ENCODE assay signal across 1 cellular context in the genomic region with DNA sequence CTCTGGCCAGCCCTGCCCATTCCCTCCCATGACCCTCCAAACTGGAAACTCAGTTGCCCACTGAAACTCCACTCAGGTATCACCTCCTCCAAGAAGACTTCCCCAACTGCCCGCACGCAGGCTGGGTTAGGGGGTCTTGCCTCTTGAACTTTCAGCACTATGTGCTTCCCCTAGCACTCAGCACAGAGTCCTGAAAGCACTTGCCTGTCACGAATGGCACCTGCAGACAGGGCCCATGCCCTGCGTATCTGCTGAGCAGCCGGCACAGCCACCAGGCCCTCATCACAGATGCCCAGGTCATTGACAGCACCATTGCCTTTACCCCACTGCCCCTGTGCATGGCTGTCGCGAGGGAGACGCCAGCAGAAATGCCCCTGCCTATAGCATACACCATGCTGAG.
TF ChIP-seq lines count a peak whose summit lies in the region.

No MANE protein-coding gene starts in this region.

TF ChIP-seq in SK-N-SH, 30 proteins besides CTCF, POLR2A, EP300 and RAD21:
- TF ChIP-seq SMC3 (IDR thresholded peaks at IDR 0.05; ENCODE audit: low read depth, low read length): no peak
- no peak for TF ChIP-seq RCOR1 (IDR thresholded peaks at IDR 0.05; ENCODE audit: low read length)
- no peak for TF ChIP-seq TAF1 (IDR thresholded peaks at IDR 0.05; ENCODE audit: borderline replicate concordance, low read depth, low read length)
- no peak for TF ChIP-seq RXRA (IDR thresholded peaks at IDR 0.05; ENCODE audit: borderline replicate concordance, low read depth)
- TF ChIP-seq ELF1 (IDR thresholded peaks at IDR 0.05): no peak
- no peak for TF ChIP-seq NRF1 (IDR thresholded peaks at IDR 0.05; ENCODE audit: low read depth, low read length)
- no peak for TF ChIP-seq SIN3A (IDR thresholded peaks at IDR 0.05; ENCODE audit: borderline replicate concordance, low read depth, low read length)
- TF ChIP-seq MXI1 (IDR thresholded peaks at IDR 0.05; ENCODE audit: low read depth, low read length): no peak
- TF ChIP-seq, protein P1, sequence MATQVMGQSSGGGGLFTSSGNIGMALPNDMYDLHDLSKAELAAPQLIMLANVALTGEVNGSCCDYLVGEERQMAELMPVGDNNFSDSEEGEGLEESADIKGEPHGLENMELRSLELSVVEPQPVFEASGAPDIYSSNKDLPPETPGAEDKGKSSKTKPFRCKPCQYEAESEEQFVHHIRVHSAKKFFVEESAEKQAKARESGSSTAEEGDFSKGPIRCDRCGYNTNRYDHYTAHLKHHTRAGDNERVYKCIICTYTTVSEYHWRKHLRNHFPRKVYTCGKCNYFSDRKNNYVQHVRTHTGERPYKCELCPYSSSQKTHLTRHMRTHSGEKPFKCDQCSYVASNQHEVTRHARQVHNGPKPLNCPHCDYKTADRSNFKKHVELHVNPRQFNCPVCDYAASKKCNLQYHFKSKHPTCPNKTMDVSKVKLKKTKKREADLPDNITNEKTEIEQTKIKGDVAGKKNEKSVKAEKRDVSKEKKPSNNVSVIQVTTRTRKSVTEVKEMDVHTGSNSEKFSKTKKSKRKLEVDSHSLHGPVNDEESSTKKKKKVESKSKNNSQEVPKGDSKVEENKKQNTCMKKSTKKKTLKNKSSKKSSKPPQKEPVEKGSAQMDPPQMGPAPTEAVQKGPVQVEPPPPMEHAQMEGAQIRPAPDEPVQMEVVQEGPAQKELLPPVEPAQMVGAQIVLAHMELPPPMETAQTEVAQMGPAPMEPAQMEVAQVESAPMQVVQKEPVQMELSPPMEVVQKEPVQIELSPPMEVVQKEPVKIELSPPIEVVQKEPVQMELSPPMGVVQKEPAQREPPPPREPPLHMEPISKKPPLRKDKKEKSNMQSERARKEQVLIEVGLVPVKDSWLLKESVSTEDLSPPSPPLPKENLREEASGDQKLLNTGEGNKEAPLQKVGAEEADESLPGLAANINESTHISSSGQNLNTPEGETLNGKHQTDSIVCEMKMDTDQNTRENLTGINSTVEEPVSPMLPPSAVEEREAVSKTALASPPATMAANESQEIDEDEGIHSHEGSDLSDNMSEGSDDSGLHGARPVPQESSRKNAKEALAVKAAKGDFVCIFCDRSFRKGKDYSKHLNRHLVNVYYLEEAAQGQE (IDR thresholded peaks at IDR 0.05; ENCODE audit: low read depth, low read length): no peak
- TF ChIP-seq EZH2phosphoT487 (IDR thresholded peaks at IDR 0.05; ENCODE audit: borderline replicate concordance, low read depth): no peak
- TF ChIP-seq CHD2 (IDR thresholded peaks at IDR 0.05; ENCODE audit: low read length, partially characterized antibody): no peak
- no peak for TF ChIP-seq GATA2 (CRISPR knock-in tag; IDR thresholded peaks at IDR 0.05)
- TF ChIP-seq NFIC (IDR thresholded peaks at IDR 0.05; ENCODE audit: borderline replicate concordance): no peak
- TF ChIP-seq, protein P2, sequence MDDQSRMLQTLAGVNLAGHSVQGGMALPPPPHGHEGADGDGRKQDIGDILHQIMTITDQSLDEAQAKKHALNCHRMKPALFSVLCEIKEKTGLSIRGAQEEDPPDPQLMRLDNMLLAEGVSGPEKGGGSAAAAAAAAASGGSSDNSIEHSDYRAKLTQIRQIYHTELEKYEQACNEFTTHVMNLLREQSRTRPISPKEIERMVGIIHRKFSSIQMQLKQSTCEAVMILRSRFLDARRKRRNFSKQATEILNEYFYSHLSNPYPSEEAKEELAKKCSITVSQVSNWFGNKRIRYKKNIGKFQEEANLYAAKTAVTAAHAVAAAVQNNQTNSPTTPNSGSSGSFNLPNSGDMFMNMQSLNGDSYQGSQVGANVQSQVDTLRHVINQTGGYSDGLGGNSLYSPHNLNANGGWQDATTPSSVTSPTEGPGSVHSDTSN (IDR thresholded peaks at IDR 0.05): no peak
- no peak for TF ChIP-seq JUND (IDR thresholded peaks at IDR 0.05)
- no peak for TF ChIP-seq POLR2AphosphoS5 (IDR thresholded peaks at IDR 0.05; ENCODE audit: low read depth, low read length)
- TF ChIP-seq TCF12 (IDR thresholded peaks at IDR 0.05): no peak
- no peak for TF ChIP-seq RFX5 (IDR thresholded peaks at IDR 0.05; ENCODE audit: low read length)
- TF ChIP-seq MEF2A (IDR thresholded peaks at IDR 0.05; ENCODE audit: borderline replicate concordance, low read depth): no peak
- TF ChIP-seq FOXJ3 (CRISPR knock-in tag; IDR thresholded peaks at IDR 0.05): no peak
